14 cellular contexts compared by ENCODE assay signal in the genomic region with DNA sequence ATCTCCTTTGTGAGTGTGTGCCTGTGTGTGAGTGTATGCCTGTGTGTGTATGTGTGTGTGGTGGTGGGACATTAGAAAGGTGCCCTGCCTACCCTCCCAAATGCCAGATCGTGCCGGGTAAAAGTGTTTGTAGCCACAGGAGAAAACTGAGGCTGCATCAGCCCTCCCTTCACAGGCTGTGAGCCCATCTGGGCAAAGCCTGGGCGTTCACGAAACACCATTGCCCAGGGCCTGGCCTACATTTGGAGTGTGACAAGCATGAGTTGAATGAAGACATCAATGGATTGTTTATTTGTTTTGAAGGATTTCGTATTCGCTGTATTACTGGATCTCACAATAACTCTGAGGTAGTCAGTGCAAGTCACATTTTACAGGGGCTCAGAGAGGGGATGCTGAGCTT.
A peak's percentile ranks its signal among the peaks of the same experiment; 100 is the strongest.
DNase-seq lines count a peak whose midpoint lies in the region; ATAC-seq and TF ChIP-seq lines count a peak whose summit lies in the region.
"Had no signal": no experiment of that assay in that cellular context is flagged by ENCODE, and none has a peak within 500 bp of the region (broad histone marks: within the 10 kb centered on the region; RNA-seq: fewer than 3 reads in every experiment).

No MANE protein-coding gene starts in this region.

- no peaks in the 10 kb centered on the region for H3F3A ChIP-seq in neural progenitor cell (ENCODE audit: low read depth)

- H3K27me3 ChIP-seq in neural progenitor cell, result peaks cover 37% of the 10 kb centered on the region

- H2AFZ ChIP-seq in neural progenitor cell (replicated peaks), result no peak overlapping the region
- H2AFZ ChIP-seq: GM23248 had no signal

- no peak overlapping the region for H3K27ac Mint-ChIP-seq in activated CD8-positive, alpha-beta memory T cell treated with anti-CD3 and anti-CD28 coated beads, Interleukin-2, amount 10 ng/mL, durations not matched to agents 7 days and 5 days
- no peak overlapping the region for H3K27ac Mint-ChIP-seq in neural progenitor cell
- H3K27ac Mint-ChIP-seq: CD4-positive, alpha-beta memory T cell; HFFc6 had no signal

- H3K9me3 ChIP-seq in neural progenitor cell (ENCODE audit: low read depth), result no peaks in the 10 kb centered on the region
- H3K9me3 ChIP-seq: HAP-1 had no signal

- DNase-seq in islet precursor cell (peak; percentile 39), posterior vena cava (ENCODE audit: low spot score) (peak; percentile 31), OCI-M1 (lab: John Stamatoyannopoulos, UW) (no peak), neural progenitor cell (ENCODE audit: low spot score) (no peak)
- DNase-seq in activated CD8-positive, alpha-beta memory T cell treated with anti-CD3 and anti-CD28 coated beads, Interleukin-2, amount 10 ng/mL, durations not matched to agents 7 days and 5 days, result no peak
- DNase-seq: C1 segment of cervical spinal cord; Calu3; CD4-positive, alpha-beta memory T cell; COR-L47; DND-41; GM23248; HFFc6 had no signal

- no peaks in the 10 kb centered on the region for H3K36me3 ChIP-seq in neural progenitor cell
- H3K36me3 ChIP-seq: HAP-1 had no signal

- peaks cover 8% of the 10 kb centered on the region for H3K27me3 Mint-ChIP-seq in activated CD8-positive, alpha-beta memory T cell treated with anti-CD3 and anti-CD28 coated beads, Interleukin-2, amount 10 ng/mL, durations not matched to agents 7 days and 5 days
- peaks cover 16% of the 10 kb centered on the region for H3K27me3 Mint-ChIP-seq in neural progenitor cell (ENCODE audit: insufficient read depth, low read depth)

- TF ChIP-seq CTCF in VCaP (conservative IDR thresholded peaks at IDR 0.05) (no peak), neural progenitor cell (IDR thresholded peaks at IDR 0.05) (no peak)

- H3K4me3 ChIP-seq in neural progenitor cell, result no peak overlapping the region
- H3K4me3 ChIP-seq: GM23248, HAP-1 had no signal

- H3K4me2 ChIP-seq in neural progenitor cell, result no peak overlapping the region

- H3K4me1 Mint-ChIP-seq in activated CD8-positive, alpha-beta memory T cell treated with anti-CD3 and anti-CD28 coated beads, Interleukin-2, amount 10 ng/mL, durations not matched to agents 7 days and 5 days, result no peaks in the 10 kb centered on the region
- H3K4me1 Mint-ChIP-seq in neural progenitor cell, result peaks cover 9% of the 10 kb centered on the region
- H3K4me1 Mint-ChIP-seq: CD4-positive, alpha-beta memory T cell had no signal

- H3K36me3 Mint-ChIP-seq in activated CD8-positive, alpha-beta memory T cell treated with anti-CD3 and anti-CD28 coated beads, Interleukin-2, amount 10 ng/mL, durations not matched to agents 7 days and 5 days, result no peaks in the 10 kb centered on the region
- H3K36me3 Mint-ChIP-seq in neural progenitor cell, result no peaks in the 10 kb centered on the region
- H3K36me3 Mint-ChIP-seq: CD4-positive, alpha-beta memory T cell had no signal

- ATAC-seq in activated CD8-positive, alpha-beta memory T cell treated with anti-CD3 and anti-CD28 coated beads, Interleukin-2, amount 10 ng/mL, durations not matched to agents 7 days and 5 days, result no peak

- intact Hi-C loops in posterior vena cava (cut with DNase I), result no loop called here

- CTCF ChIA-PET in activated CD8-positive, alpha-beta memory T cell treated with anti-CD3 and anti-CD28 coated beads, Interleukin-2, amount 10 ng/mL, durations not matched to agents 7 days and 5 days (lab: Charles Lee), result interaction anchor here (0.5 to 1.5 kb wide), 2 partner anchors 11 to 172 kb away, joined by 3 to 4 read pairs; no protein-coding TSS in a partner anchor

- H4K20me1 ChIP-seq in neural progenitor cell (ENCODE audit: low read depth), result no peaks in the 10 kb centered on the region

- H3K4me1 ChIP-seq in neural progenitor cell, result peaks cover 4% of the 10 kb centered on the region
- H3K4me1 ChIP-seq: HAP-1 had no signal

- no peaks in the 10 kb centered on the region for H3K9me3 Mint-ChIP-seq in activated CD8-positive, alpha-beta memory T cell treated with anti-CD3 and anti-CD28 coated beads, Interleukin-2, amount 10 ng/mL, durations not matched to agents 7 days and 5 days (ENCODE audit: low read depth)
- peaks cover 3% of the 10 kb centered on the region for H3K9me3 Mint-ChIP-seq in neural progenitor cell
- H3K9me3 Mint-ChIP-seq: HFFc6 had no signal

- peak overlapping the region; percentile 7; the same call in 1 of the 2 replicates for H3K27ac ChIP-seq in VCaP
- H3K27ac ChIP-seq in neural progenitor cell, result no peak overlapping the region
- H3K27ac ChIP-seq: GM23248 had no signal

- no peak overlapping the region for H3K9ac ChIP-seq in neural progenitor cell
- H3K9ac ChIP-seq: GM23248 had no signal

- H3K79me2 ChIP-seq in neural progenitor cell (ENCODE audit: low read depth), result no peaks in the 10 kb centered on the region

- H3K4me3 Mint-ChIP-seq in activated CD8-positive, alpha-beta memory T cell treated with anti-CD3 and anti-CD28 coated beads, Interleukin-2, amount 10 ng/mL, durations not matched to agents 7 days and 5 days, result no peak overlapping the region
- H3K4me3 Mint-ChIP-seq in neural progenitor cell, result no peak overlapping the region
- H3K4me3 Mint-ChIP-seq: CD4-positive, alpha-beta memory T cell; HFFc6 had no signal

Comparison
In these comparisons a context has a peak if more than half of its experiments do, and no peak if none do; other contexts are left out.
1. DNase-seq: peak in islet precursor cell (single experiment) and posterior vena cava (single experiment); none in activated CD8-positive, alpha-beta memory T cell treated with anti-CD3 and anti-CD28 coated beads, Interleukin-2, amount 10 ng/mL, durations not matched to agents 7 days and 5 days (single experiment), OCI-M1 (single experiment) and neural progenitor cell (single experiment).